1 cellular context compared by ENCODE assay signal in the genomic region with DNA sequence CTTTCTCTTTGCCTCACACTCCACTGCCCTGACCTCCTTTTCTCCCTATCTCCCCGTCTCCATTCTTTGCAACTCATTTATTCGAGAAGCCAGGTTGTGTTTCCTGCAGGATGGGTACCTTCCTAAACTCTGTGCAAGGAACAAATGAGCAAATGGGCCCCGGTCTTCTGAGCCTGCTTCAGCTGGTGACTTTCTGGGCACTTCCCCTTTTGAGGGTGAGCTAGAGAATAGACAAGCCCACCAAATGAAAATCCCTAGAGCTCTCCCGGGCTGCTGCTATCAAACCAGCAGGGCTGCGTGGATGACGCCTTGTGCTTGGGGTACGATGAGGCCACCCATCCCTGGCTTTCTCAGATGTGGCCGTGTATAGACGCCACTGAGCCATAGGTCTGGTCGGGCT.
TF ChIP-seq lines count a peak whose summit lies in the region.

No MANE protein-coding gene starts in this region.

TF ChIP-seq in GM12878, 131 proteins besides CTCF, POLR2A, EP300 and RAD21 (continued from another document):
- TF ChIP-seq, protein P1, sequence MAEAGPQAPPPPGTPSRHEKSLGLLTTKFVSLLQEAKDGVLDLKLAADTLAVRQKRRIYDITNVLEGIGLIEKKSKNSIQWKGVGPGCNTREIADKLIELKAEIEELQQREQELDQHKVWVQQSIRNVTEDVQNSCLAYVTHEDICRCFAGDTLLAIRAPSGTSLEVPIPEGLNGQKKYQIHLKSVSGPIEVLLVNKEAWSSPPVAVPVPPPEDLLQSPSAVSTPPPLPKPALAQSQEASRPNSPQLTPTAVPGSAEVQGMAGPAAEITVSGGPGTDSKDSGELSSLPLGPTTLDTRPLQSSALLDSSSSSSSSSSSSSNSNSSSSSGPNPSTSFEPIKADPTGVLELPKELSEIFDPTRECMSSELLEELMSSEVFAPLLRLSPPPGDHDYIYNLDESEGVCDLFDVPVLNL (IDR thresholded peaks at IDR 0.05; ENCODE audit: low read depth, low read length), result no peak
